ENCODE assay signal across 8 cellular contexts in genomic region chr1:52034050-52034384, GRCh38. TPM values are rescaled to one million over a fixed set of nuclear protein-coding genes. Genes with fewer than 3 reads are reported as not detected.
DNase-seq lines count a peak whose midpoint lies in the region; ATAC-seq and TF ChIP-seq lines count a peak whose summit lies in the region.

No MANE protein-coding gene starts in this region.

- H3K36me3 ChIP-seq in ACC112 (ENCODE audit: insufficient read depth, low read length): 0 out of 2 replicates have a peak, but pooled peaks cover 4% of the 10 kb centered on the region
- no peaks in the 10 kb centered on the region for H3K36me3 ChIP-seq in KMS-11 (ENCODE audit: insufficient read depth)

- peak overlapping the region; percentile 88; the same call in 1 of the 2 replicates for H3K9ac ChIP-seq in KMS-11

- TF ChIP-seq CTCF in KMS-11 (conservative IDR thresholded peaks at IDR 0.05; ENCODE audit: low read depth, low read length) (no peak), natural killer cell (IDR thresholded peaks at IDR 0.05) (no peak)

- H3K79me2 ChIP-seq in ACC112 (ENCODE audit: control insufficient read depth, insufficient read depth, low read length, unreplicated experiment): peaks cover 29% of the 10 kb centered on the region
- H3K79me2 ChIP-seq in KMS-11 (ENCODE audit: insufficient read depth, low read depth): peaks cover 42% of the 10 kb centered on the region

- 0 out of 2 replicates have a peak, but pooled peaks cover 6% of the 10 kb centered on the region for H4K20me1 ChIP-seq in KMS-11 (ENCODE audit: insufficient read depth)

- peak overlapping the region; percentile 74 for H2AFZ ChIP-seq in ACC112 (ENCODE audit: low read length, unreplicated experiment)
- peak overlapping the region; percentile 54 for H2AFZ ChIP-seq in KMS-11 (ENCODE audit: low read depth)

- H3K27ac Mint-ChIP-seq in natural killer cell: peak overlapping the region; percentile 92 to 94

- no peaks in the 10 kb centered on the region for H3K9me3 Mint-ChIP-seq in natural killer cell

- peaks cover 16% of the 10 kb centered on the region for H3K4me1 ChIP-seq in ACC112 (ENCODE audit: control insufficient read depth, insufficient read depth, low read length, unreplicated experiment)
- peaks cover 25% of the 10 kb centered on the region for H3K4me1 ChIP-seq in KMS-11 (ENCODE audit: low read depth, poor library complexity, severe bottlenecking)

- H3K27me3 ChIP-seq in ACC112 (ENCODE audit: insufficient read depth, low read length): no peaks in the 10 kb centered on the region
- no peaks in the 10 kb centered on the region for H3K27me3 ChIP-seq in KMS-11 (ENCODE audit: insufficient read depth, low read depth)

- ATAC-seq in natural killer cell (no peak), GM21528 (IDR thresholded peaks at IDR 0.05; ENCODE audit: low FRiP score, unreplicated experiment) (no peak)

- no peak for DNase-seq in natural killer cell
- no peak for DNase-seq in NCI-H774 (lab: John Stamatoyannopoulos, UW)
- no peak for DNase-seq in COLO829 (ENCODE audit: low spot score)
- no peak for DNase-seq in posterior cingulate gyrus

- H3K27ac ChIP-seq in ACC112 (ENCODE audit: low read depth, low read length) (peak overlapping the region; percentile 85), KMS-11 (peak overlapping the region; percentile 76), cingulate gyrus (ENCODE audit: low read depth, low read length) (peak overlapping the region; percentile 71)

- H3K4me3 ChIP-seq in ACC112 (ENCODE audit: low read depth, low read length) (peak overlapping the region; percentile 87), KMS-11 (IDR thresholded peaks at IDR 0.05; ENCODE audit: insufficient read depth, low read depth, low read length) (peak overlapping the region; percentile 98)

- H3K4me3 Mint-ChIP-seq in natural killer cell: peak overlapping the region; percentile 92

- peak overlapping the region; percentile 85 for H3K4me2 ChIP-seq in KMS-11

- peaks cover 31 to 40% of the 10 kb centered on the region in 2 donors for H3K4me1 Mint-ChIP-seq in natural killer cell

- no peaks in the 10 kb centered on the region for H3K36me3 Mint-ChIP-seq in natural killer cell

- H3K27me3 Mint-ChIP-seq in natural killer cell (ENCODE audit: low read depth in 2 of 2): no peaks in the 10 kb centered on the region

- intact Hi-C loops in natural killer cell (cut with micrococcal nuclease) (loop anchor here (5.0 kb wide), 1 partner anchor 333 kb away; the partner anchor contains the start of gene CC2D1B), posterior cingulate gyrus (cut with DNase I) (no loop called here)

RNA-seq across cellular contexts. Expression of gene KTI12, which starts 0.4 kb away (rescaled TPM):
- 10 to 100 TPM; 12.6 to 13.8 (median 13.2) TPM for total RNA-seq in natural killer cell

RNA-seq across cellular contexts. Expression of gene TXNDC12, which starts 21.0 kb away (rescaled TPM):
- 10 to 100 TPM; 35.0 to 39.4 (median 38.7) TPM for total RNA-seq in natural killer cell

RNA-seq across cellular contexts. Expression of gene BTF3L4, which starts 22.1 kb away (rescaled TPM):
- total RNA-seq in natural killer cell: 10 to 100 TPM; 24.2 to 25.3 (median 25.2) TPM

RNA-seq across cellular contexts. Expression of gene RAB3B, which starts 43.5 kb away (rescaled TPM):
- total RNA-seq in natural killer cell: under 1 TPM in 1 of 3 donors, not detected in 2; 0.03 TPM
